ENCODE assay signal across 28 cellular contexts in the genomic region with DNA sequence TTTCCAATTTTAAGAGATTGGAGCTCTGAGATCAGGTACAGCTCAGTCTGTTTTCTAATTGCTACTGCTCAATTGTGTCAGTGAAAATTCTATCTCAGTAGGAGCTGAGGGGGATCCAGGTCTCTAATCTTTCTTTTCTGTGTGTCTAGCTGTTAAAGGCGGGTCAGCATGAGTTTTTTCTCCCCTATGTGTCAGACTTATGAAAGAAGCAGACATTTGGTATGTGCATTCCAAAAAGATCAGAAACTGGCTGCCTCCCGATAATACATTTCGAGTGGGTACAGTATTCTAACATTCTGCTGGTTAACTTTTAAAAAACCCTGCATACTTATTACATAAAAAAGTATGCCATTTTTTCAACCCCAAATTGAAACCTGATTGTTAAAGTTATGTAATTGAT.
"Had no signal": no experiment of that assay in that cellular context is flagged by ENCODE, and none has a peak within 500 bp of the region (broad histone marks: within the 10 kb centered on the region; RNA-seq: fewer than 3 reads in every experiment).

No MANE protein-coding gene starts in this region.

- H3K4me3 Mint-ChIP-seq: memory B cell; naive B cell; stimulated activated naive B cell treated with anti-CD40 and anti-IgM and Interleukin-4, amounts not matched to agents 10 μg/mL and 1 μg/mL and 100 μg/mL, for 72 hours had no signal

- FAIRE-seq: colon, islet of Langerhans, TTC549 had no signal

- H3K36me3 Mint-ChIP-seq: activated naive CD4-positive, alpha-beta T cell treated with anti-CD3 and anti-CD28 coated beads, Interleukin-2, amount 50 U/mL, for 72 hours; memory B cell; naive B cell; stimulated activated naive B cell treated with anti-CD40 and anti-IgM and Interleukin-4, amounts not matched to agents 10 μg/mL and 1 μg/mL and 100 μg/mL, for 72 hours had no signal

- ATAC-seq: activated naive CD4-positive, alpha-beta T cell treated with anti-CD3 and anti-CD28 coated beads, Interleukin-2, amount 50 U/mL, for 72 hours; body of pancreas; gastroesophageal sphincter; mucosa of descending colon; sciatic nerve; stimulated activated naive B cell treated with anti-CD40 and anti-IgM and Interleukin-4, amounts not matched to agents 10 μg/mL and 1 μg/mL and 100 μg/mL, for 72 hours had no signal

- H3K9me3 Mint-ChIP-seq: memory B cell; naive B cell; stimulated activated naive B cell treated with anti-CD40 and anti-IgM and Interleukin-4, amounts not matched to agents 10 μg/mL and 1 μg/mL and 100 μg/mL, for 72 hours had no signal

- H3K27ac Mint-ChIP-seq: activated naive CD4-positive, alpha-beta T cell treated with anti-CD3 and anti-CD28 coated beads, Interleukin-2, amount 50 U/mL, for 72 hours; memory B cell; naive B cell; stimulated activated naive B cell treated with anti-CD40 and anti-IgM and Interleukin-4, amounts not matched to agents 10 μg/mL and 1 μg/mL and 100 μg/mL, for 72 hours had no signal

- H3K4me1 ChIP-seq: body of pancreas had no signal

- DNase-seq: activated CD4-positive, alpha-beta T cell treated with anti-CD3 and anti-CD28 coated beads, Interleukin-2, amount 50 U/mL, for 1 hour; activated CD4-positive, CD25-positive, alpha-beta regulatory T cell treated with anti-CD3 and anti-CD28 coated beads, Interleukin-2, amount 50 U/mL, for 72 hours; activated gamma-delta T cell treated with Interleukin-2 at 50 U/mL for 16 hours; activated T-cell treated with anti-CD3 and anti-CD28 coated beads, Interleukin-2, amount 50 U/mL, for 1 hour; amygdala; body of pancreas; effector memory CD4-positive, alpha-beta T cell; hypothalamus; mucosa of descending colon; naive B cell; posterior cingulate gyrus; stimulated activated CD4-positive, alpha-beta T cell treated with anti-CD3 and anti-CD28 coated beads, Interleukin-15, amount 100 ng/mL, for 24 hours; stimulated activated CD4-positive, alpha-beta T cell treated with anti-CD3 and anti-CD28 coated beads, Interleukin-2, amount 100 ng/mL, for 48 hours; stimulated activated CD8-positive, alpha-beta memory T cell treated with anti-CD3 and anti-CD28 coated beads, Interleukin-4, amount 100 ng/mL, for 48 hours; stimulated activated naive B cell treated with anti-CD40 and anti-IgM and Interleukin-4, amounts not matched to agents 10 μg/mL and 1 μg/mL and 100 μg/mL, for 72 hours; T-helper 1 cell; trophoblast cell; WERI-Rb-1 had no signal

- H3K9me3 ChIP-seq: body of pancreas, esophagus muscularis mucosa, gastroesophageal sphincter, mucosa of descending colon, vagina had no signal

- H3K27ac ChIP-seq: body of pancreas, esophagus muscularis mucosa, gastroesophageal sphincter, vagina, WERI-Rb-1 had no signal

- H3K36me3 ChIP-seq: esophagus muscularis mucosa, gastroesophageal sphincter, vagina, WERI-Rb-1 had no signal

- H3K27me3 Mint-ChIP-seq: memory B cell; naive B cell; stimulated activated naive B cell treated with anti-CD40 and anti-IgM and Interleukin-4, amounts not matched to agents 10 μg/mL and 1 μg/mL and 100 μg/mL, for 72 hours had no signal

- H3K4me1 Mint-ChIP-seq: memory B cell; naive B cell; stimulated activated naive B cell treated with anti-CD40 and anti-IgM and Interleukin-4, amounts not matched to agents 10 μg/mL and 1 μg/mL and 100 μg/mL, for 72 hours had no signal

- H3K4me2 ChIP-seq: smooth muscle cell had no signal

- H3K4me3 ChIP-seq: body of pancreas, esophagus muscularis mucosa, gastroesophageal sphincter, mucosa of descending colon, smooth muscle cell, vagina had no signal

- H3K27me3 ChIP-seq: body of pancreas, esophagus muscularis mucosa, gastroesophageal sphincter, vagina had no signal
